8 cellular contexts compared by ENCODE assay signal in genomic region chr18:903703-904102, GRCh38. TPM values are rescaled to one million over a fixed set of nuclear protein-coding genes. Genes with fewer than 3 reads are reported as not detected.
A peak's percentile ranks its signal among the peaks of the same experiment; 100 is the strongest.
DNase-seq lines count a peak whose midpoint lies in the region; ATAC-seq and TF ChIP-seq lines count a peak whose summit lies in the region.

No MANE protein-coding gene starts in this region.

- in situ Hi-C loops in GM23248 (cut with MboI) = no loop called here
- in situ Hi-C loops in astrocyte of the spinal cord (cut with HindIII; ENCODE audit: low sequenced_read_pairs) = no loop called here

- H4K20me1 ChIP-seq in GM23248 (ENCODE audit: insufficient read depth) = no peaks in the 10 kb centered on the region

- peaks cover 60% of the 10 kb centered on the region for H3K27me3 ChIP-seq in GM23248 (replicated peaks; ENCODE audit: insufficient read depth)
- H3K27me3 ChIP-seq in esophagus muscularis mucosa = peaks cover 0 to 94% (median 59%) of the 10 kb centered on the region in 4 donors

- DNase-seq in GM23248 = peak; percentile 48
- DNase-seq in NOMO-1 (lab: John Stamatoyannopoulos, UW; ENCODE audit: unreplicated experiment in 2 of 2) = peak; percentile 2 to 17
- DNase-seq in astrocyte of the spinal cord (ENCODE audit: low read depth, low spot score) = peak; percentile 57
- peak; percentile 64 for DNase-seq in lung microvascular endothelial cell (ENCODE audit: low read depth in 2 of 2)
- no peak for DNase-seq in NCI-H2081 treated with DMSO at 0.1 percent for 48 hours (lab: John Stamatoyannopoulos, UW)
- no peak for DNase-seq in NCI-H1930 (lab: John Stamatoyannopoulos, UW)
- no peak for DNase-seq in esophagus muscularis mucosa (ENCODE audit: extremely low spot score)

- 4% methylated on average over 11 of the region's 11 CpGs for WGBS in GM23248 (ENCODE audit: low coverage in 1 of 2, low lambda C conversion rate in 2 of 2, missing lambda C conversion rate in 2 of 2), 2 experiments
- 6% methylated on average over 11 of the region's 11 CpGs for WGBS in esophagus muscularis mucosa

- no peak overlapping the region for H3K4me3 ChIP-seq in GM23248
- H3K4me3 ChIP-seq in astrocyte of the spinal cord (ENCODE audit: low read depth, low read length) = no peak overlapping the region
- no peak overlapping the region for H3K4me3 ChIP-seq in esophagus muscularis mucosa

- no peaks in the 10 kb centered on the region for H3K9me2 ChIP-seq in GM23248 (ENCODE audit: insufficient read depth)

- no peak overlapping the region for H2AFZ ChIP-seq in GM23248

- TF ChIP-seq POLR2A in esophagus muscularis mucosa (IDR thresholded peaks at IDR 0.05; ENCODE audit: low read depth) = no peak

- H3K27ac ChIP-seq in GM23248 (no peak overlapping the region), esophagus muscularis mucosa (replicated peaks in 1 of 4) (no peak overlapping the region)

- H3K4me2 ChIP-seq in GM23248 (ENCODE audit: unreplicated experiment) = no peak overlapping the region

- H3K9ac ChIP-seq in GM23248 = no peak overlapping the region

- no peaks in the 10 kb centered on the region for H3K79me2 ChIP-seq in GM23248 (ENCODE audit: insufficient read depth)

- H3K36me3 ChIP-seq in GM23248 (ENCODE audit: low read depth) (no peaks in the 10 kb centered on the region), esophagus muscularis mucosa (no peaks in the 10 kb centered on the region)

- TF ChIP-seq CTCF in astrocyte of the spinal cord (IDR thresholded peaks at IDR 0.05; ENCODE audit: low read depth, low read length) (no peak), esophagus muscularis mucosa (IDR thresholded peaks at IDR 0.05) (no peak)

- ATAC-seq in HG03045 (IDR thresholded peaks at IDR 0.05; ENCODE audit: unreplicated experiment) = no peak

- H3K4me1 ChIP-seq in GM23248 (ENCODE audit: insufficient read depth) (no peaks in the 10 kb centered on the region), esophagus muscularis mucosa (peaks cover 29 to 46% (median 44%) of the 10 kb centered on the region in 4 donors)

- no peaks in the 10 kb centered on the region for H3F3A ChIP-seq in GM23248 (ENCODE audit: insufficient read depth)

- no peaks in the 10 kb centered on the region for H3K9me3 ChIP-seq in GM23248 (ENCODE audit: low read depth)
- H3K9me3 ChIP-seq in esophagus muscularis mucosa = no peaks in the 10 kb centered on the region

- TF ChIP-seq EP300 in esophagus muscularis mucosa (IDR thresholded peaks at IDR 0.05) = no peak

- intact Hi-C loops in esophagus muscularis mucosa (cut with DNase I) = no loop called here

RNA-seq across cellular contexts. Expression of gene ADCYAP1, which starts 1.0 kb away (rescaled TPM):
- total RNA-seq in GM23248 (2014; rRNA removed; shearing (Covaris generic)) = not detected in 2 replicates
- not detected in 2 replicates for polyA plus RNA-seq in GM23248 (2016; fragmentation: Nextera tagmentation; extraction: Ambion mirVana)
- not detected in 2 replicates for total RNA-seq in lung microvascular endothelial cell
- total RNA-seq in esophagus muscularis mucosa = 1 to 10 TPM; 1.2 to 4.0 (median 2.0) TPM

Comparison
In these comparisons a context has a peak if more than half of its experiments do, and no peak if none do; other contexts are left out.
1. DNase-seq: peak in GM23248 (single experiment), NOMO-1 (2 of 2), astrocyte of the spinal cord (single experiment) and lung microvascular endothelial cell (2 of 2); none in NCI-H2081 treated with DMSO at 0.1 percent for 48 hours (single experiment), NCI-H1930 (0 of 2) and esophagus muscularis mucosa (single experiment).